8 cellular contexts compared by ENCODE assay signal in the genomic region with DNA sequence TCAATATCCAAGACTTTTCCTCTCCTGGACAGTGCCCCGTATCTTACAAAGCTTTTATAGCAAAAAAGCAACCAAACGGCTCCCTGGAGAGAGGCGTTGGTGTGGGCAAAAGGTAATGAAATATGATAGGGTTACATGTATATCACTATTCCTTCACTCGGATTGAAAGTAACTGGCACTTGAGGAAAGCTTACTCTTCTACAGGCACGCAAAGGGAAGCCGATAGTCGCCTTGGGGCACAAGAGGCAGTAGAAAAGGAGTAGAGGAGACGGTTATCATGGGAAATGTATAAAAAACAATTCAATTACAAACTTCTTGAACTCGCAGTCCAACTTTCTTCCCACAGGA. TPM values are rescaled to one million over a fixed set of nuclear protein-coding genes. Genes with fewer than 3 reads are reported as not detected.
A peak's percentile ranks its signal among the peaks of the same experiment; 100 is the strongest.
DNase-seq lines count a peak whose midpoint lies in the region; ATAC-seq and TF ChIP-seq lines count a peak whose summit lies in the region.

No MANE protein-coding gene starts in this region.

- H3K36me3 Mint-ChIP-seq in progenitor cell of endocrine pancreas (ENCODE audit: insufficient read depth): peaks cover 3% of the 10 kb centered on the region

- BruUV-seq in PC-9 (replicated peaks; lab: Mats Ljungman, UMichigan): TSS peak; percentile 44

- H3K79me2 ChIP-seq in PC-9 (ENCODE audit: low read depth): peaks cover 52% of the 10 kb centered on the region

- H2AFZ ChIP-seq in PC-9: peak overlapping the region; percentile 75

- peaks cover 34% of the 10 kb centered on the region for H3K4me1 Mint-ChIP-seq in progenitor cell of endocrine pancreas (ENCODE audit: low read depth)

- DNase-seq in GM06990 (ENCODE audit: extremely low read depth, insufficient read length) (no peak), PC-9 (peak in 1 of 2 experiments; percentile 44), epithelial cell of prostate (ENCODE audit: low read depth, low spot score) (no peak), progenitor cell of endocrine pancreas (ENCODE audit: low spot score, unreplicated experiment) (no peak)
- no peak for DNase-seq in activated CD4-positive, alpha-beta T cell treated with anti-CD3 and anti-CD28 coated beads, Interleukin-2, amount 50 U/mL, for 1 hour
- no peak for DNase-seq in activated CD4-positive, CD25-positive, alpha-beta regulatory T cell (lab: John Stamatoyannopoulos, UW)

- H3K27me3 ChIP-seq in GM06990 (replicated peaks; ENCODE audit: control insufficient read depth, insufficient read depth, low read length): no peaks in the 10 kb centered on the region
- H3K27me3 ChIP-seq in PC-9 (ENCODE audit: insufficient read depth, low read depth): no peaks in the 10 kb centered on the region

- intact Hi-C loops in PC-9 (cut with micrococcal nuclease; ENCODE audit: unreplicated experiment): loop anchor here (2.0 kb wide), 1 partner anchor 613 kb away; no protein-coding TSS in a partner anchor

- peak overlapping the region; percentile 91 for H3K4me2 ChIP-seq in PC-9

- POLR2A ChIA-PET in PC-9 (lab: Charles Lee; ENCODE audit: unreplicated experiment): interaction anchor here (0.6 kb wide), 1 partner anchor 298 kb away, joined by 6 read pairs; no protein-coding TSS in a partner anchor

- H4K20me1 ChIP-seq in PC-9 (ENCODE audit: insufficient read depth): peaks cover 37% of the 10 kb centered on the region

- H3K4me3 ChIP-seq in GM06990 (replicated peaks; ENCODE audit: low read depth, low read length) (peak overlapping the region; percentile 81), PC-9 (peak overlapping the region; percentile 85)

- peaks cover 18% of the 10 kb centered on the region for H3K4me1 ChIP-seq in PC-9 (replicated peaks; ENCODE audit: insufficient read depth)

- TF ChIP-seq CTCF in GM06990 (IDR thresholded peaks at IDR 0.05; ENCODE audit: insufficient read depth, low read length, poor library complexity, severe bottlenecking) (no peak), PC-9 (conservative IDR thresholded peaks at IDR 0.05) (0 out of 2 replicates have a peak, but pooled peaks have one; percentile 18), progenitor cell of endocrine pancreas (IDR thresholded peaks at IDR 0.05; ENCODE audit: unreplicated experiment) (no peak)

- H3K27ac ChIP-seq in PC-9 (peak overlapping the region; percentile 77), epithelial cell of prostate (peak overlapping the region; percentile 96)

- H3K9me3 ChIP-seq in PC-9 (ENCODE audit: insufficient read depth, low read depth): no peaks in the 10 kb centered on the region

- no peaks in the 10 kb centered on the region for H3K27me3 Mint-ChIP-seq in progenitor cell of endocrine pancreas

- no peaks in the 10 kb centered on the region for H3K9me2 ChIP-seq in PC-9 (ENCODE audit: insufficient read depth)

- peak overlapping the region; percentile 99 for H3K4me3 Mint-ChIP-seq in progenitor cell of endocrine pancreas (ENCODE audit: low read depth)

- H3K36me3 ChIP-seq in GM06990 (ENCODE audit: control insufficient read depth, insufficient read depth, low read length) (peaks cover 5% of the 10 kb centered on the region), PC-9 (ENCODE audit: low read depth) (peaks cover 14% of the 10 kb centered on the region)

- peak overlapping the region; percentile 98 for H3K27ac Mint-ChIP-seq in progenitor cell of endocrine pancreas

- ATAC-seq in GM18498 (IDR thresholded peaks at IDR 0.05; ENCODE audit: unreplicated experiment) (no peak), GM19023 (IDR thresholded peaks at IDR 0.05; ENCODE audit: unreplicated experiment) (no peak)

- no peaks in the 10 kb centered on the region for H3K9me3 Mint-ChIP-seq in progenitor cell of endocrine pancreas (ENCODE audit: low read depth)

- CTCF ChIA-PET in PC-9 (lab: Charles Lee): interaction anchor here (0.5 to 1.7 kb wide), 7 partner anchors 19 to 1900 kb away, joined by 3 to 17 read pairs (median 3); no protein-coding TSS in a partner anchor

- H3F3A ChIP-seq in PC-9 (ENCODE audit: insufficient read depth, low read depth): peaks cover 43% of the 10 kb centered on the region

RNA-seq across cellular contexts. Expression of gene DIAPH1, which starts 1.1 kb away (rescaled TPM):
- total RNA-seq in PC-9 (2021): 148 and 157 TPM in 2 replicates
- 63.5 and 74.3 TPM in 2 replicates for total RNA-seq in progenitor cell of endocrine pancreas

RNA-seq across cellular contexts. Expression of gene HDAC3, which starts 19.0 kb away (rescaled TPM):
- 76.0 and 87.0 TPM in 2 replicates for total RNA-seq in PC-9 (2021)
- total RNA-seq in progenitor cell of endocrine pancreas: 101 and 103 TPM in 2 replicates

RNA-seq across cellular contexts. Expression of gene RELL2, which starts 19.1 kb away (rescaled TPM):
- total RNA-seq in PC-9 (2021) (3.3 and 5.0 TPM in 2 replicates), progenitor cell of endocrine pancreas (5.2 and 6.7 TPM in 2 replicates)

RNA-seq across cellular contexts. Expression of gene FCHSD1, which starts 33.6 kb away (rescaled TPM):
- total RNA-seq in PC-9 (2021) (36.4 and 36.6 TPM in 2 replicates), progenitor cell of endocrine pancreas (27.7 and 30.7 TPM in 2 replicates)
